ENCODE assay signal across 17 cellular contexts in genomic region chr13:48483589-48483988, GRCh38. TPM values are rescaled to one million over a fixed set of nuclear protein-coding genes. Genes with fewer than 3 reads are reported as not detected.
DNase-seq lines count a peak whose midpoint lies in the region; ATAC-seq and TF ChIP-seq lines count a peak whose summit lies in the region.
"Had no signal": no experiment of that assay in that cellular context is flagged by ENCODE, and none has a peak within 500 bp of the region (broad histone marks: within the 10 kb centered on the region; RNA-seq: fewer than 3 reads in every experiment).

No MANE protein-coding gene starts in this region.

- H3K27me3 ChIP-seq in CD8-positive, alpha-beta T cell (ENCODE audit: insufficient read depth, low read length), result no peaks in the 10 kb centered on the region
- H3K27me3 ChIP-seq: BE2C, BLaER1 had no signal

- intact Hi-C loops in left colon (cut with DNase I, micrococcal nuclease) (no loop called here), mucosa of descending colon (cut with DNase I, micrococcal nuclease) (no loop called here)
- intact Hi-C loops in CD8-positive, alpha-beta T cell (cut with DNase I, micrococcal nuclease), result no loop called here

- H3K27ac ChIP-seq in CD8-positive, alpha-beta T cell (ENCODE audit: low read depth, low read length), result no peak overlapping the region
- H3K27ac ChIP-seq: BLaER1 had no signal

- POLR2A ChIA-PET in CD8-positive, alpha-beta T cell (lab: Charles Lee), result no interaction called here

- ATAC-seq in left colon (peak; percentile 69), mucosa of descending colon (peak; percentile 54), HG03521 (IDR thresholded peaks at IDR 0.05; ENCODE audit: unreplicated experiment) (no peak), GM18907 (IDR thresholded peaks at IDR 0.05; ENCODE audit: unreplicated experiment) (no peak)
- no peak for ATAC-seq in CD8-positive, alpha-beta T cell

- H3K27ac Mint-ChIP-seq in CD8-positive, alpha-beta T cell, result no peak overlapping the region

- H3K9me3 ChIP-seq in mucosa of descending colon, result no peaks in the 10 kb centered on the region
- no peaks in the 10 kb centered on the region for H3K9me3 ChIP-seq in CD8-positive, alpha-beta T cell (ENCODE audit: low read length)
- H3K9me3 ChIP-seq: BE2C, Caco-2 had no signal

- H3K36me3 Mint-ChIP-seq in CD8-positive, alpha-beta T cell, result peaks cover 30% of the 10 kb centered on the region

- no peak overlapping the region for H3K4me3 Mint-ChIP-seq in CD8-positive, alpha-beta T cell
- H3K4me3 Mint-ChIP-seq: CD14-positive monocyte; CD4-positive, alpha-beta memory T cell; CD4-positive, CD25-positive, alpha-beta regulatory T cell had no signal

- no peak for TF ChIP-seq CTCF in mucosa of descending colon (IDR thresholded peaks at IDR 0.05)
- no peak for TF ChIP-seq CTCF in CD8-positive, alpha-beta T cell (IDR thresholded peaks at IDR 0.05)

- H3K9me3 Mint-ChIP-seq in CD8-positive, alpha-beta T cell, result no peaks in the 10 kb centered on the region

- peaks cover 13% of the 10 kb centered on the region for H3K4me1 Mint-ChIP-seq in CD8-positive, alpha-beta T cell (ENCODE audit: low read depth)

- DNase-seq in left colon (no peak), mucosa of descending colon (no peak)
- no peak for DNase-seq in CD8-positive, alpha-beta T cell
- DNase-seq: 8988T; ACHN; BE2C; C1 segment of cervical spinal cord; Caco-2; Calu3; CD4-positive, alpha-beta memory T cell; CD4-positive, CD25-positive, alpha-beta regulatory T cell; DMS79 treated with DMSO at 0.1 percent for 48 hours; GF-D8 had no signal

- CTCF ChIA-PET in CD8-positive, alpha-beta T cell (lab: Charles Lee), result interaction anchor here (1.4 kb wide), 1 partner anchor 97 kb away, joined by 3 read pairs; no protein-coding TSS in a partner anchor

- no peak overlapping the region for H3K4me3 ChIP-seq in mucosa of descending colon
- no peak overlapping the region for H3K4me3 ChIP-seq in CD8-positive, alpha-beta T cell (ENCODE audit: low read depth, low read length)
- H3K4me3 ChIP-seq: BLaER1 had no signal

- H3K4me1 ChIP-seq in mucosa of descending colon (ENCODE audit: low read depth), result no peaks in the 10 kb centered on the region
- H3K4me1 ChIP-seq in CD8-positive, alpha-beta T cell (ENCODE audit: insufficient read depth, low read length), result peaks cover 4% of the 10 kb centered on the region
- H3K4me1 ChIP-seq: BE2C, Caco-2 had no signal

- H3K36me3 ChIP-seq in mucosa of descending colon (ENCODE audit: low read depth), result no peaks in the 10 kb centered on the region
- no peaks in the 10 kb centered on the region for H3K36me3 ChIP-seq in CD8-positive, alpha-beta T cell (ENCODE audit: insufficient read depth, low read length)

- H3K27me3 Mint-ChIP-seq in CD8-positive, alpha-beta T cell (ENCODE audit: low read depth), result no peaks in the 10 kb centered on the region
- H3K27me3 Mint-ChIP-seq: CD4-positive, alpha-beta memory T cell; CD4-positive, CD25-positive, alpha-beta regulatory T cell had no signal

RNA-seq across cellular contexts. Expression of gene RCBTB2, which starts 49.3 kb away (rescaled TPM):
- total RNA-seq in left colon (1 to 10 TPM; 4.6 to 6.7 TPM), mucosa of descending colon (10 to 100 TPM in 1 of 3 donors, 1 to 10 TPM in 2; 4.9 to 10.9 (median 6.7) TPM)
- 1 to 10 TPM; 1.5 to 2.0 TPM for total RNA-seq in CD8-positive, alpha-beta T cell

Comparison
In these comparisons a context has a peak if more than half of its experiments do, and no peak if none do; other contexts are left out.
1. ATAC-seq: peak in left colon (single experiment) and mucosa of descending colon (single experiment); none in HG03521 (single experiment), GM18907 (single experiment) and CD8-positive, alpha-beta T cell (single experiment).